ENCODE assay signal across 14 cellular contexts in genomic region chr17:48754500-48755261, GRCh38. TPM values are rescaled to one million over a fixed set of nuclear protein-coding genes. Genes with fewer than 3 reads are reported as not detected.
DNase-seq lines count a peak whose midpoint lies in the region; TF ChIP-seq lines count a peak whose summit lies in the region.
"Had no signal": no experiment of that assay in that cellular context is flagged by ENCODE, and none has a peak within 500 bp of the region (broad histone marks: within the 10 kb centered on the region; RNA-seq: fewer than 3 reads in every experiment).

No MANE protein-coding gene starts in this region.

- H3K27me3 Mint-ChIP-seq in activated naive CD4-positive, alpha-beta T cell treated with anti-CD3 and anti-CD28 coated beads, Interleukin-2, amount 10 ng/mL, durations not matched to agents 7 days and 5 days = peaks cover 99% of the 10 kb centered on the region
- peaks cover 44% of the 10 kb centered on the region for H3K27me3 Mint-ChIP-seq in glutamatergic neuron (ENCODE audit: unreplicated experiment)

- H3K27ac ChIP-seq in SK-N-MC = no peak overlapping the region
- H3K27ac ChIP-seq: tibial artery had no signal

- H3K27ac Mint-ChIP-seq in activated naive CD4-positive, alpha-beta T cell treated with anti-CD3 and anti-CD28 coated beads, Interleukin-2, amount 10 ng/mL, durations not matched to agents 7 days and 5 days = peak overlapping the region; percentile 24
- H3K27ac Mint-ChIP-seq in glutamatergic neuron (ENCODE audit: unreplicated experiment) = no peak overlapping the region
- H3K27ac Mint-ChIP-seq: activated naive CD8-positive, alpha-beta T cell treated with anti-CD3 and anti-CD28 coated beads, Interleukin-2, amount 10 ng/mL, durations not matched to agents 7 days and 5 days had no signal

- DNase-seq in activated naive CD4-positive, alpha-beta T cell treated with anti-CD3 and anti-CD28 coated beads, Interleukin-2, amount 10 ng/mL, durations not matched to agents 7 days and 5 days = no peak
- no peak for DNase-seq in activated naive CD4-positive, alpha-beta T cell (lab: John Stamatoyannopoulos, UW)
- DNase-seq in SK-N-MC (ENCODE audit: low read depth, low spot score) (no peak), glutamatergic neuron (no peak), retina (peak; percentile 41), NCI-H1048 (lab: John Stamatoyannopoulos, UW) (no peak), kidney tubule cell (ENCODE audit: low spot score) (no peak), T-helper 2 cell (no peak)
- DNase-seq: activated naive CD8-positive, alpha-beta T cell treated with anti-CD3 and anti-CD28 coated beads, Interleukin-2, amount 10 ng/mL, durations not matched to agents 7 days and 5 days; cortex of kidney; NCI-H2029 treated with DMSO at 0.1 percent for 48 hours; NCI-H774; tibial artery had no signal

- no peaks in the 10 kb centered on the region for H3K9me3 ChIP-seq in SK-N-MC (ENCODE audit: low read depth, low read length)
- H3K9me3 ChIP-seq: tibial artery had no signal

- H3K36me3 Mint-ChIP-seq in activated naive CD4-positive, alpha-beta T cell treated with anti-CD3 and anti-CD28 coated beads, Interleukin-2, amount 10 ng/mL, durations not matched to agents 7 days and 5 days = no peaks in the 10 kb centered on the region
- H3K36me3 Mint-ChIP-seq in glutamatergic neuron (ENCODE audit: unreplicated experiment) = no peaks in the 10 kb centered on the region
- H3K36me3 Mint-ChIP-seq: activated naive CD8-positive, alpha-beta T cell treated with anti-CD3 and anti-CD28 coated beads, Interleukin-2, amount 10 ng/mL, durations not matched to agents 7 days and 5 days had no signal

- no peaks in the 10 kb centered on the region for H3K36me3 ChIP-seq in SK-N-MC (ENCODE audit: insufficient read depth, low read length)
- H3K36me3 ChIP-seq: tibial artery had no signal

- CTCF ChIA-PET in activated naive CD4-positive, alpha-beta T cell treated with anti-CD3 and anti-CD28 coated beads, Interleukin-2, amount 10 ng/mL, durations not matched to agents 7 days and 5 days (lab: Charles Lee) = no interaction called here

- H3K9me3 Mint-ChIP-seq in activated naive CD4-positive, alpha-beta T cell treated with anti-CD3 and anti-CD28 coated beads, Interleukin-2, amount 10 ng/mL, durations not matched to agents 7 days and 5 days = no peaks in the 10 kb centered on the region
- H3K9me3 Mint-ChIP-seq in glutamatergic neuron (ENCODE audit: unreplicated experiment) = peaks cover 8% of the 10 kb centered on the region
- H3K9me3 Mint-ChIP-seq: activated naive CD8-positive, alpha-beta T cell treated with anti-CD3 and anti-CD28 coated beads, Interleukin-2, amount 10 ng/mL, durations not matched to agents 7 days and 5 days had no signal

- 0 out of 2 replicates have a peak overlapping the region, but pooled peaks have one; percentile 17 for H3K4me3 ChIP-seq in SK-N-MC
- H3K4me3 ChIP-seq: tibial artery had no signal

- no peak overlapping the region for H3K4me3 Mint-ChIP-seq in activated naive CD4-positive, alpha-beta T cell treated with anti-CD3 and anti-CD28 coated beads, Interleukin-2, amount 10 ng/mL, durations not matched to agents 7 days and 5 days
- peak overlapping the region; percentile 49 for H3K4me3 Mint-ChIP-seq in glutamatergic neuron (ENCODE audit: unreplicated experiment)
- H3K4me3 Mint-ChIP-seq: activated naive CD8-positive, alpha-beta T cell treated with anti-CD3 and anti-CD28 coated beads, Interleukin-2, amount 10 ng/mL, durations not matched to agents 7 days and 5 days had no signal

- TF ChIP-seq CTCF in glutamatergic neuron (IDR thresholded peaks at IDR 0.05; ENCODE audit: partially characterized antibody, unreplicated experiment) = no peak

- no peak overlapping the region for H3K9ac ChIP-seq in SK-N-MC (ENCODE audit: insufficient read length)

- no peaks in the 10 kb centered on the region for H3K4me1 Mint-ChIP-seq in activated naive CD4-positive, alpha-beta T cell treated with anti-CD3 and anti-CD28 coated beads, Interleukin-2, amount 10 ng/mL, durations not matched to agents 7 days and 5 days
- H3K4me1 Mint-ChIP-seq in glutamatergic neuron (ENCODE audit: low read depth, unreplicated experiment) = peaks cover 11% of the 10 kb centered on the region

RNA-seq across cellular contexts. Expression of gene HOXB13, which starts 26.1 kb away (rescaled TPM):
- 0.20 TPM for total RNA-seq in glutamatergic neuron (ENCODE audit: unreplicated experiment)
- total RNA-seq: activated CD8-positive, alpha-beta memory T cell treated with anti-CD3 and anti-CD28 coated beads for 36 hours; activated naive CD8-positive, alpha-beta T cell treated with anti-CD3 and anti-CD28 coated beads, Interleukin-2, amount 10 ng/mL, durations not matched to agents 7 days and 5 days had no signal

RNA-seq across cellular contexts. Expression of gene PRAC2, which starts 31.7 kb away (rescaled TPM):
- not detected for total RNA-seq in glutamatergic neuron (ENCODE audit: unreplicated experiment)
- total RNA-seq: activated CD8-positive, alpha-beta memory T cell treated with anti-CD3 and anti-CD28 coated beads for 36 hours; activated naive CD8-positive, alpha-beta T cell treated with anti-CD3 and anti-CD28 coated beads, Interleukin-2, amount 10 ng/mL, durations not matched to agents 7 days and 5 days had no signal

RNA-seq across cellular contexts. Expression of gene PRAC1, which starts 32.4 kb away (rescaled TPM):
- total RNA-seq in glutamatergic neuron (ENCODE audit: unreplicated experiment) = not detected
- total RNA-seq: activated CD8-positive, alpha-beta memory T cell treated with anti-CD3 and anti-CD28 coated beads for 36 hours; activated naive CD8-positive, alpha-beta T cell treated with anti-CD3 and anti-CD28 coated beads, Interleukin-2, amount 10 ng/mL, durations not matched to agents 7 days and 5 days had no signal
